ENCODE assay signal across 8 cellular contexts in the genomic region with DNA sequence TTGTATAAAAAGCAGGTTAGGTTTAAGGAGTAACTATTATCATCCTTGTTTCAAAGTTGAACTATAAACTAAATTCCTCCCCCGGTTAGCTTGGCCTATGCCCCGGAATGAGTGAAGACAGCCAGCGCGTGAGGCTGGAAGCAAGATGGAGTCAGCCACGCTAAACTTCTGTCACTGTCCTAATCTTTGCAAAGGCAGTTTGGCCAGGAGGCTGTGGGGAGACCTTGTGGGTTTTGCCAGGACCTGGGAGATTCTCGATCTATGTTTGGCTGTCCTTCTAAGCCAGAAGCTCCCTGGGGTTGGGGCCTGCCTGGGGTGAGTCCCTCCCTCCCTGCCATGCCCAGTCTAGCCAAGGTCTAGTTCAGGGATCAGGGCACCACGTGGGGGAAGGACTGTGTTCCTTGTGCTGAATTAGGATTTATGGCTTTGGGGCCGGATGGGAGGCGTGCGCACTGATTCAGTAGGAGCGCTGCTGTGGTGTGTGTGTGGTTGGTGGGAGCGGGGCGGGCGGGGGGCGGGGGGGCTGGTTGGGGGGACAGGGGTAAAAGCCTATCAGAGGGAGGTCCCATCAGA. TPM values are rescaled to one million over a fixed set of nuclear protein-coding genes. Genes with fewer than 3 reads are reported as not detected.
A peak's percentile ranks its signal among the peaks of the same experiment; 100 is the strongest.
DNase-seq lines count a peak whose midpoint lies in the region.

No MANE protein-coding gene starts in this region.

- in situ Hi-C loops in HAP-1 (cut with MboI; ENCODE audit: low sequenced_read_pairs), result no loop called here

- H3K4me1 ChIP-seq in HAP-1 (peaks cover 9% of the 10 kb centered on the region; the same call in 1 of the 2 replicates), muscle layer of colon (ENCODE audit: insufficient read depth, low read length) (peaks cover 17% of the 10 kb centered on the region)

- H3K4me3 ChIP-seq in HAP-1 (peak overlapping the region; percentile 67), muscle layer of colon (ENCODE audit: low read depth in 1 of 2, low read length in 2 of 2) (peak overlapping the region in 1 of 2 donors; percentile 45)

- H3K9me3 ChIP-seq in HAP-1 (no peaks in the 10 kb centered on the region), muscle layer of colon (ENCODE audit: low read length) (no peaks in the 10 kb centered on the region)

- H3K9ac ChIP-seq in muscle layer of colon (ENCODE audit: low read length), result peak overlapping the region; percentile 59

- H3K36me3 ChIP-seq in HAP-1 (replicated peaks), result no peaks in the 10 kb centered on the region
- no peaks in the 10 kb centered on the region for H3K36me3 ChIP-seq in muscle layer of colon (ENCODE audit: insufficient read depth, low read length)

- H3K27ac ChIP-seq in muscle layer of colon (ENCODE audit: low read depth, low read length), result peak overlapping the region; percentile 86

- H3K27me3 ChIP-seq in HAP-1 (ENCODE audit: low read depth) (no peaks in the 10 kb centered on the region), muscle layer of colon (ENCODE audit: control insufficient read depth in 1 of 2, insufficient read depth in 2 of 2, low read length in 2 of 2) (no peaks in the 10 kb centered on the region)

- DNase-seq in HAP-1 (ENCODE audit: low spot score in 2 of 2) (peak in 1 of 2 experiments; percentile 58), T-helper 9 cell (peak; percentile 17), dermis blood vessel endothelial cell (peak; percentile 23), ureter (ENCODE audit: low spot score) (peak; percentile 72), NAMALWA (ENCODE audit: low spot score) (no peak), HPDE6-E6E7 (ENCODE audit: extremely low spot score) (no peak), SIG-M5 treated with dmso at 0.1 percent for 504 hours (lab: John Stamatoyannopoulos, UW; ENCODE audit: unreplicated experiment) (no peak)

RNA-seq across cellular contexts. Expression of a gene that starts 0.9 kb away (rescaled TPM):
- 6.1 and 7.4 TPM in 2 replicates for total RNA-seq in dermis blood vessel endothelial cell
- 30.0 TPM for total RNA-seq in ureter

Comparison
In these comparisons a context has a peak if more than half of its experiments do, and no peak if none do; other contexts are left out.
1. DNase-seq: peak in T-helper 9 cell (single experiment), dermis blood vessel endothelial cell (single experiment) and ureter (single experiment); none in NAMALWA (single experiment), HPDE6-E6E7 (single experiment) and SIG-M5 treated with dmso at 0.1 percent for 504 hours (single experiment).